ENCODE assay signal across 17 cellular contexts in genomic region chr5:83577036-83577636, GRCh38.
DNase-seq lines count a peak whose midpoint lies in the region; ATAC-seq, FAIRE-seq and TF ChIP-seq lines count a peak whose summit lies in the region.
"Had no signal": no experiment of that assay in that cellular context is flagged by ENCODE, and none has a peak within 500 bp of the region (broad histone marks: within the 10 kb centered on the region; RNA-seq: fewer than 3 reads in every experiment).

No MANE protein-coding gene starts in this region.

- no peaks in the 10 kb centered on the region for H3K36me3 Mint-ChIP-seq in stimulated activated naive B cell treated with anti-CD40 and anti-IgM and Interleukin-4, amounts not matched to agents 10 μg/mL and 1 μg/mL and 100 μg/mL, for 72 hours
- peaks cover 65% of the 10 kb centered on the region for H3K36me3 Mint-ChIP-seq in GM23338 (ENCODE audit: low read depth)

- H3K9me2 ChIP-seq in OCI-LY7 (ENCODE audit: insufficient read depth, low read length) (no peaks in the 10 kb centered on the region), GM23338 (ENCODE audit: insufficient read depth) (no peaks in the 10 kb centered on the region)

- H3K27ac ChIP-seq in pancreas = no peak overlapping the region
- no peak overlapping the region for H3K27ac ChIP-seq in OCI-LY7 (ENCODE audit: low read depth, low read length, poor library complexity, severe bottlenecking)
- H3K27ac ChIP-seq in GM23338 (ENCODE audit: low read depth) = no peak overlapping the region
- H3K27ac ChIP-seq: heart right ventricle had no signal

- no peak overlapping the region for H3K4me3 Mint-ChIP-seq in stimulated activated naive B cell treated with anti-CD40 and anti-IgM and Interleukin-4, amounts not matched to agents 10 μg/mL and 1 μg/mL and 100 μg/mL, for 72 hours
- H3K4me3 Mint-ChIP-seq in GM23338 = no peak overlapping the region
- H3K4me3 Mint-ChIP-seq: effector memory CD8-positive, alpha-beta T cell had no signal

- no peaks in the 10 kb centered on the region for H3K27me3 Mint-ChIP-seq in stimulated activated naive B cell treated with anti-CD40 and anti-IgM and Interleukin-4, amounts not matched to agents 10 μg/mL and 1 μg/mL and 100 μg/mL, for 72 hours
- H3K27me3 Mint-ChIP-seq in GM23338 (ENCODE audit: insufficient read depth, low read depth, poor library complexity) = no peaks in the 10 kb centered on the region
- H3K27me3 Mint-ChIP-seq: effector memory CD8-positive, alpha-beta T cell had no signal

- peaks cover 0 to 2% of the 10 kb centered on the region in 2 donors for H3K9me3 Mint-ChIP-seq in stimulated activated naive B cell treated with anti-CD40 and anti-IgM and Interleukin-4, amounts not matched to agents 10 μg/mL and 1 μg/mL and 100 μg/mL, for 72 hours
- no peaks in the 10 kb centered on the region for H3K9me3 Mint-ChIP-seq in GM23338
- H3K9me3 Mint-ChIP-seq: effector memory CD8-positive, alpha-beta T cell had no signal

- 6 to 7% methylated on average over 4 of the region's 4 CpGs for WGBS in pancreas, 2 donors

- ATAC-seq in pancreas = peak in 3 of 4 donors; percentile 76 to 90 (median 79)
- no peak for ATAC-seq in stimulated activated naive B cell treated with anti-CD40 and anti-IgM and Interleukin-4, amounts not matched to agents 10 μg/mL and 1 μg/mL and 100 μg/mL, for 72 hours (replicated peaks)
- ATAC-seq in GM23338 = no peak
- ATAC-seq: effector memory CD8-positive, alpha-beta T cell had no signal

- no peak overlapping the region for H2AFZ ChIP-seq in OCI-LY7 (ENCODE audit: low read length)
- H2AFZ ChIP-seq in GM23338 = no peak overlapping the region

- FAIRE-seq in RCC 7860 (lab: Jason Lieb, UNC) = peak; percentile 87
- FAIRE-seq in pancreas (lab: Jason Lieb, UNC) = no peak

- H3K27ac Mint-ChIP-seq in stimulated activated naive B cell treated with anti-CD40 and anti-IgM and Interleukin-4, amounts not matched to agents 10 μg/mL and 1 μg/mL and 100 μg/mL, for 72 hours = no peak overlapping the region
- H3K27ac Mint-ChIP-seq in GM23338 = no peak overlapping the region
- H3K27ac Mint-ChIP-seq: effector memory CD8-positive, alpha-beta T cell had no signal

- H3F3A ChIP-seq in GM23338 (replicated peaks; ENCODE audit: low read depth) = no peaks in the 10 kb centered on the region

- DNase-seq in EH (ENCODE audit: low read depth) (peak; percentile 20), RCC 7860 (ENCODE audit: low spot score) (peak; percentile 66), epithelial cell of esophagus (ENCODE audit: low read depth) (peak; percentile 63), pancreas (peak in 3 of 6 donors; percentile 20 to 45 (median 41)), OCI-LY7 (ENCODE audit: low spot score) (no peak), GM23338 (ENCODE audit: low spot score) (no peak), anterior cingulate cortex (lab: John Stamatoyannopoulos, UW) (no peak)
- DNase-seq in stimulated activated naive B cell treated with anti-CD40 and anti-IgM and Interleukin-4, amounts not matched to agents 10 μg/mL and 1 μg/mL and 100 μg/mL, for 72 hours = no peak
- DNase-seq: activated CD4-positive, CD25-positive, alpha-beta regulatory T cell; activated CD8-positive, alpha-beta memory T cell treated with anti-CD3 and anti-CD28 coated beads, Interleukin-2, amount 50 U/mL, for 4 hours; amniotic stem cell; effector memory CD8-positive, alpha-beta T cell; heart right ventricle; NCI-H446 treated with DMSO at 0.1 percent for 48 hours; retina; SIG-M5; substantia nigra had no signal

- no peaks in the 10 kb centered on the region for H3K9me3 ChIP-seq in pancreas
- no peaks in the 10 kb centered on the region for H3K9me3 ChIP-seq in OCI-LY7 (ENCODE audit: low read length)

- no peaks in the 10 kb centered on the region for H3K79me2 ChIP-seq in OCI-LY7 (ENCODE audit: insufficient read depth, low read depth, low read length)
- no peaks in the 10 kb centered on the region for H3K79me2 ChIP-seq in GM23338 (replicated peaks; ENCODE audit: insufficient read depth)

- H3K4me2 ChIP-seq in OCI-LY7 (ENCODE audit: low read length) (no peak overlapping the region), GM23338 (no peak overlapping the region)

- H3K36me3 ChIP-seq in pancreas (no peaks in the 10 kb centered on the region), OCI-LY7 (ENCODE audit: insufficient read depth, low read length) (no peaks in the 10 kb centered on the region), GM23338 (ENCODE audit: insufficient read depth) (peaks cover 27% of the 10 kb centered on the region; the same call in 1 of the 2 replicates)

- H4K20me1 ChIP-seq in OCI-LY7 (ENCODE audit: insufficient read depth, low read length) = no peaks in the 10 kb centered on the region
- H4K20me1 ChIP-seq in GM23338 (replicated peaks; ENCODE audit: insufficient read depth) = no peaks in the 10 kb centered on the region

- CTCF ChIA-PET in OCI-LY7 (lab: Charles Lee; ENCODE audit: unreplicated experiment) = no interaction called here

- H3K4me1 Mint-ChIP-seq in stimulated activated naive B cell treated with anti-CD40 and anti-IgM and Interleukin-4, amounts not matched to agents 10 μg/mL and 1 μg/mL and 100 μg/mL, for 72 hours = no peaks in the 10 kb centered on the region
- no peaks in the 10 kb centered on the region for H3K4me1 Mint-ChIP-seq in GM23338

- intact Hi-C loops in pancreas (cut with DNase I) (no loop called here), OCI-LY7 (cut with micrococcal nuclease; ENCODE audit: unreplicated experiment) (no loop called here)

- BruUV-seq in OCI-LY7 (replicated peaks; lab: Mats Ljungman, UMichigan) = no TSS peak

- H3K4me1 ChIP-seq in pancreas (no peaks in the 10 kb centered on the region), OCI-LY7 (ENCODE audit: insufficient read depth, low read length, poor library complexity, severe bottlenecking) (no peaks in the 10 kb centered on the region), GM23338 (ENCODE audit: insufficient read depth) (no peaks in the 10 kb centered on the region)

- no peak overlapping the region for H3K4me3 ChIP-seq in epithelial cell of esophagus (ENCODE audit: low read length)
- no peak overlapping the region for H3K4me3 ChIP-seq in pancreas
- H3K4me3 ChIP-seq in OCI-LY7 (ENCODE audit: low read depth, low read length, poor library complexity, severe bottlenecking) = no peak overlapping the region
- H3K4me3 ChIP-seq in GM23338 = no peak overlapping the region
- H3K4me3 ChIP-seq: heart right ventricle had no signal

- no peaks in the 10 kb centered on the region for H3K27me3 ChIP-seq in pancreas
- no peaks in the 10 kb centered on the region for H3K27me3 ChIP-seq in GM23338 (ENCODE audit: insufficient read depth)
- H3K27me3 ChIP-seq: heart right ventricle had no signal

- POLR2A ChIA-PET in OCI-LY7 (lab: Charles Lee) = no interaction called here

- TF ChIP-seq CTCF in epithelial cell of esophagus (IDR thresholded peaks at IDR 0.05; ENCODE audit: insufficient read depth, low read depth, low read length, missing control alignments) (no peak), pancreas (IDR thresholded peaks at IDR 0.05) (no peak), OCI-LY7 (conservative IDR thresholded peaks at IDR 0.05; ENCODE audit: low read length) (no peak), GM23338 (conservative IDR thresholded peaks at IDR 0.05; ENCODE audit: low read depth in 2 of 2) (no peak)

TF ChIP-seq in GM23338, 12 proteins besides CTCF, POLR2A, EP300 and RAD21:
- TF ChIP-seq ETS1 (IDR thresholded peaks at IDR 0.05) = no peak

Comparison
In these comparisons a context has a peak if more than half of its experiments do, and no peak if none do; other contexts are left out.
1. DNase-seq: peak in EH (single experiment), RCC 7860 (single experiment) and epithelial cell of esophagus (single experiment); none in stimulated activated naive B cell treated with anti-CD40 and anti-IgM and Interleukin-4, amounts not matched to agents 10 μg/mL and 1 μg/mL and 100 μg/mL, for 72 hours (single experiment), OCI-LY7 (single experiment), GM23338 (single experiment) and anterior cingulate cortex (0 of 58).
2. ATAC-seq: peak in pancreas (3 of 4); none in stimulated activated naive B cell treated with anti-CD40 and anti-IgM and Interleukin-4, amounts not matched to agents 10 μg/mL and 1 μg/mL and 100 μg/mL, for 72 hours (0 of 2) and GM23338 (single experiment).